In genomic region chr16:68290455-68290854, GRCh38 we compare ENCODE assay signal across 11 cellular contexts. TPM values are rescaled to one million over a fixed set of nuclear protein-coding genes. Genes with fewer than 3 reads are reported as not detected.
A peak's percentile ranks its signal among the peaks of the same experiment; 100 is the strongest.
DNase-seq lines count a peak whose midpoint lies in the region; ATAC-seq and TF ChIP-seq lines count a peak whose summit lies in the region.
"Had no signal": no experiment of that assay in that cellular context is flagged by ENCODE, and none has a peak within 500 bp of the region (broad histone marks: within the 10 kb centered on the region; RNA-seq: fewer than 3 reads in every experiment).

No MANE protein-coding gene starts in this region.

- no peak for TF ChIP-seq CTCF in heart left ventricle (IDR thresholded peaks at IDR 0.05)
- TF ChIP-seq CTCF in upper lobe of right lung (IDR thresholded peaks at IDR 0.05), result no peak

- H3K4me3 ChIP-seq in heart left ventricle (no peak overlapping the region), upper lobe of right lung (no peak overlapping the region)
- peak overlapping the region; percentile 2 for H3K4me3 ChIP-seq in naive thymus-derived CD4-positive, alpha-beta T cell (ENCODE audit: low read length)
- H3K4me3 ChIP-seq: pancreas had no signal

- POLR2A ChIA-PET in naive thymus-derived CD4-positive, alpha-beta T cell (lab: Charles Lee), result interaction anchor here (1.3 to 13.7 kb wide), 4 partner anchors 9 to 45 kb away, joined by 3 to 531 read pairs (median 66); partner anchors contain the start of genes PLA2G15, PRMT7, SLC7A6 and SLC7A6OS

- H3K9me3 ChIP-seq in heart left ventricle, result no peaks in the 10 kb centered on the region
- no peaks in the 10 kb centered on the region for H3K9me3 ChIP-seq in naive thymus-derived CD4-positive, alpha-beta T cell (ENCODE audit: control insufficient read depth in 2 of 3, low read length in 3 of 3)
- H3K9me3 ChIP-seq in upper lobe of right lung, result no peaks in the 10 kb centered on the region
- H3K9me3 ChIP-seq: pancreas had no signal

- H3K9me3 Mint-ChIP-seq in activated T-helper 2 cell treated with anti-CD3 and anti-CD28 coated beads, Interferon-gamma antibody, Interleukin-2, Interleukin-4, amounts not matched to agents 10 μg/mL and 5 μg/mL and 100 μg/mL, durations not matched to agents 14 hours and 24 hours and 36 hours, result no peaks in the 10 kb centered on the region
- peaks cover 0 to 4% (median 0%) of the 10 kb centered on the region in 11 donors for H3K9me3 Mint-ChIP-seq in naive thymus-derived CD4-positive, alpha-beta T cell

- H3K4me3 Mint-ChIP-seq in activated T-helper 2 cell treated with anti-CD3 and anti-CD28 coated beads, Interferon-gamma antibody, Interleukin-2, Interleukin-4, amounts not matched to agents 10 μg/mL and 5 μg/mL and 100 μg/mL, durations not matched to agents 14 hours and 24 hours and 36 hours (ENCODE audit: low read depth), result peak overlapping the region; percentile 45
- H3K4me3 Mint-ChIP-seq in naive thymus-derived CD4-positive, alpha-beta T cell, result peak overlapping the region; percentile 43 to 87 (median 74)

- CTCF ChIA-PET in naive thymus-derived CD4-positive, alpha-beta T cell (lab: Charles Lee), result interaction anchor here (0.5 to 27.4 kb wide), 5 partner anchors 10 to 29 kb away, joined by 3 to 317 read pairs (median 4); partner anchors contain the start of genes PRMT7, SLC7A6 and SLC7A6OS

- H3K27ac Mint-ChIP-seq in activated T-helper 2 cell treated with anti-CD3 and anti-CD28 coated beads, Interferon-gamma antibody, Interleukin-2, Interleukin-4, amounts not matched to agents 10 μg/mL and 5 μg/mL and 100 μg/mL, durations not matched to agents 14 hours and 24 hours and 36 hours, result peak overlapping the region; percentile 94
- H3K27ac Mint-ChIP-seq in naive thymus-derived CD4-positive, alpha-beta T cell, result peak overlapping the region; percentile 84 to 95 (median 90)

- H3K4me1 ChIP-seq in heart left ventricle, result peaks cover 23 to 68% (median 53%) of the 10 kb centered on the region in 12 donors
- peaks cover 69 to 77% of the 10 kb centered on the region in 2 donors for H3K4me1 ChIP-seq in naive thymus-derived CD4-positive, alpha-beta T cell (ENCODE audit: control insufficient read depth in 2 of 2, insufficient read depth in 2 of 2, low read length in 2 of 2)
- peaks cover 47% of the 10 kb centered on the region for H3K4me1 ChIP-seq in upper lobe of right lung
- H3K4me1 ChIP-seq: pancreas had no signal

- peaks cover 66% of the 10 kb centered on the region for H3K4me1 Mint-ChIP-seq in activated T-helper 2 cell treated with anti-CD3 and anti-CD28 coated beads, Interferon-gamma antibody, Interleukin-2, Interleukin-4, amounts not matched to agents 10 μg/mL and 5 μg/mL and 100 μg/mL, durations not matched to agents 14 hours and 24 hours and 36 hours (ENCODE audit: low read depth)
- H3K4me1 Mint-ChIP-seq in naive thymus-derived CD4-positive, alpha-beta T cell, result peaks cover 66 to 96% (median 85%) of the 10 kb centered on the region in 7 donors

- peak overlapping the region; percentile 34 to 95 (median 79) for H3K27ac ChIP-seq in heart left ventricle
- peak overlapping the region; percentile 68 for H3K27ac ChIP-seq in naive thymus-derived CD4-positive, alpha-beta T cell (ENCODE audit: low read depth, low read length)
- H3K27ac ChIP-seq in upper lobe of right lung, result peak overlapping the region; percentile 59
- H3K27ac ChIP-seq: pancreas had no signal

- ATAC-seq in heart left ventricle (no peak), left ventricle myocardium superior (no peak), upper lobe of right lung (no peak)
- no peak for ATAC-seq in naive thymus-derived CD4-positive, alpha-beta T cell

- H3K36me3 ChIP-seq in heart left ventricle, result peaks cover 0 to 81% (median 59%) of the 10 kb centered on the region in 9 donors
- peaks cover 5 to 51% (median 12%) of the 10 kb centered on the region in 3 experiments for H3K36me3 ChIP-seq in naive thymus-derived CD4-positive, alpha-beta T cell (ENCODE audit: control insufficient read depth in 2 of 3, insufficient read depth in 3 of 3, low read length in 3 of 3)
- peaks cover 56% of the 10 kb centered on the region for H3K36me3 ChIP-seq in upper lobe of right lung
- H3K36me3 ChIP-seq: pancreas had no signal

- H3K27me3 ChIP-seq in heart left ventricle (no peaks in the 10 kb centered on the region), upper lobe of right lung (no peaks in the 10 kb centered on the region)
- H3K27me3 ChIP-seq in naive thymus-derived CD4-positive, alpha-beta T cell (ENCODE audit: control insufficient read depth in 2 of 2, insufficient read depth in 2 of 2, low read length in 2 of 2), result no peaks in the 10 kb centered on the region
- H3K27me3 ChIP-seq: pancreas had no signal

- TF ChIP-seq POLR2A in heart left ventricle (IDR thresholded peaks at IDR 0.05), result no peak

- H3K36me3 Mint-ChIP-seq in activated T-helper 2 cell treated with anti-CD3 and anti-CD28 coated beads, Interferon-gamma antibody, Interleukin-2, Interleukin-4, amounts not matched to agents 10 μg/mL and 5 μg/mL and 100 μg/mL, durations not matched to agents 14 hours and 24 hours and 36 hours (ENCODE audit: low read depth), result peaks cover 82% of the 10 kb centered on the region
- H3K36me3 Mint-ChIP-seq in naive thymus-derived CD4-positive, alpha-beta T cell, result peaks cover 15 to 56% (median 47%) of the 10 kb centered on the region in 5 donors

- DNase-seq in heart left ventricle, result no peak
- DNase-seq in left ventricle myocardium superior, result no peak
- DNase-seq in activated T-helper 2 cell treated with anti-CD3 and anti-CD28 coated beads, Interferon-gamma antibody, Interleukin-2, Interleukin-4, amounts not matched to agents 10 μg/mL and 5 μg/mL and 100 μg/mL, durations not matched to agents 14 hours and 24 hours and 36 hours (ENCODE audit: low spot score), result no peak
- DNase-seq in naive thymus-derived CD4-positive, alpha-beta T cell, result no peak
- no peak for DNase-seq in upper lobe of right lung
- no peak for DNase-seq in T1000 (lab: John Stamatoyannopoulos, UW)
- no peak for DNase-seq in cerebellum (ENCODE audit: low spot score)
- DNase-seq in stimulated activated CD4-positive, alpha-beta T cell treated with anti-CD3 and anti-CD28 coated beads, Interleukin-1b, Interleukin-23, amount 100 ng/mL, for 48 hours, result no peak
- DNase-seq: MM.1S, pancreas, SIG-M5 had no signal

- WGBS in heart left ventricle, 4 donors, result 65 to 71% (median 68%) methylated on average over 5 to 7 of the region's 7 CpGs

- intact Hi-C loops in heart left ventricle (cut with DNase I) (no loop called here), left ventricle myocardium superior (cut with micrococcal nuclease) (no loop called here), upper lobe of right lung (cut with DNase I) (no loop called here)
- intact Hi-C loops in activated T-helper 2 cell treated with anti-CD3 and anti-CD28 coated beads, Interferon-gamma antibody, Interleukin-2, Interleukin-4, amounts not matched to agents 10 μg/mL and 5 μg/mL and 100 μg/mL, durations not matched to agents 14 hours and 24 hours and 36 hours (cut with micrococcal nuclease), result no loop called here
- intact Hi-C loops in naive thymus-derived CD4-positive, alpha-beta T cell (cut with micrococcal nuclease), result loop anchor here in 1 of 2 donors (5.0 kb wide), 1 partner anchor 37 kb away; no protein-coding TSS in a partner anchor

- no peaks in the 10 kb centered on the region for H3K27me3 Mint-ChIP-seq in activated T-helper 2 cell treated with anti-CD3 and anti-CD28 coated beads, Interferon-gamma antibody, Interleukin-2, Interleukin-4, amounts not matched to agents 10 μg/mL and 5 μg/mL and 100 μg/mL, durations not matched to agents 14 hours and 24 hours and 36 hours (ENCODE audit: low read depth)
- H3K27me3 Mint-ChIP-seq in naive thymus-derived CD4-positive, alpha-beta T cell, result no peaks in the 10 kb centered on the region

RNA-seq across cellular contexts. Expression of gene SLC7A6OS, which starts 20.3 kb away (rescaled TPM):
- total RNA-seq in heart left ventricle, result 10 to 100 TPM in 6 of 9 donors, 1 to 10 TPM in 3; 8.1 to 16.2 (median 11.2) TPM
- polyA plus RNA-seq in heart left ventricle, result 1 to 10 TPM; 9.6 to 9.9 TPM
- 14.2 TPM for total RNA-seq in left ventricle myocardium superior
- 24.7 and 26.7 TPM in 2 replicates for total RNA-seq in activated T-helper 2 cell treated with anti-CD3 and anti-CD28 coated beads, Interferon-gamma antibody, Interleukin-2, Interleukin-4, amounts not matched to agents 10 μg/mL and 5 μg/mL and 100 μg/mL, durations not matched to agents 14 hours and 24 hours and 36 hours
- total RNA-seq in naive thymus-derived CD4-positive, alpha-beta T cell, result 10 to 100 TPM; 31.4 to 50.3 (median 34.8) TPM
- polyA plus RNA-seq in naive thymus-derived CD4-positive, alpha-beta T cell, result 10 to 100 TPM; 22.1 to 35.6 TPM
- total RNA-seq in upper lobe of right lung, result 18.8 TPM
- 18.6 TPM for total RNA-seq in cerebellum

RNA-seq across cellular contexts. Expression of gene PRMT7, which starts 20.4 kb away (rescaled TPM):
- total RNA-seq in heart left ventricle (10 to 100 TPM; 21.9 to 34.0 (median 30.7) TPM), left ventricle myocardium superior (30.9 TPM), upper lobe of right lung (30.0 TPM), cerebellum (50.8 TPM)
- polyA plus RNA-seq in heart left ventricle, result 10 to 100 TPM; 21.0 to 37.4 TPM
- 80.5 and 90.7 TPM in 2 replicates for total RNA-seq in activated T-helper 2 cell treated with anti-CD3 and anti-CD28 coated beads, Interferon-gamma antibody, Interleukin-2, Interleukin-4, amounts not matched to agents 10 μg/mL and 5 μg/mL and 100 μg/mL, durations not matched to agents 14 hours and 24 hours and 36 hours
- 10 to 100 TPM; 60.8 to 95.1 (median 89.4) TPM for total RNA-seq in naive thymus-derived CD4-positive, alpha-beta T cell
- 10 to 100 TPM; 42.5 to 47.6 TPM for polyA plus RNA-seq in naive thymus-derived CD4-positive, alpha-beta T cell

RNA-seq across cellular contexts. Expression of gene SLC7A6, which starts 26.1 kb away (rescaled TPM):
- total RNA-seq in heart left ventricle, result 10 to 100 TPM; 32.7 to 76.0 (median 45.1) TPM
- 10 to 100 TPM; 45.6 to 50.5 TPM for polyA plus RNA-seq in heart left ventricle
- 38.2 TPM for total RNA-seq in left ventricle myocardium superior
- 107 and 108 TPM in 2 replicates for total RNA-seq in activated T-helper 2 cell treated with anti-CD3 and anti-CD28 coated beads, Interferon-gamma antibody, Interleukin-2, Interleukin-4, amounts not matched to agents 10 μg/mL and 5 μg/mL and 100 μg/mL, durations not matched to agents 14 hours and 24 hours and 36 hours
- total RNA-seq in naive thymus-derived CD4-positive, alpha-beta T cell, result 100 to 1,000 TPM; 112 to 248 (median 207) TPM
- 10 to 100 TPM; 29.3 to 31.1 TPM for polyA plus RNA-seq in naive thymus-derived CD4-positive, alpha-beta T cell
- 61.9 TPM for total RNA-seq in upper lobe of right lung
- 26.7 TPM for total RNA-seq in cerebellum

RNA-seq across cellular contexts. Expression of gene PLA2G15, which starts 45.3 kb away (rescaled TPM):
- total RNA-seq in heart left ventricle (10 to 100 TPM; 27.3 to 68.0 (median 45.4) TPM), left ventricle myocardium superior (33.8 TPM), upper lobe of right lung (30.4 TPM), cerebellum (13.2 TPM)
- 10 to 100 TPM; 25.8 to 66.6 TPM for polyA plus RNA-seq in heart left ventricle
- total RNA-seq in activated T-helper 2 cell treated with anti-CD3 and anti-CD28 coated beads, Interferon-gamma antibody, Interleukin-2, Interleukin-4, amounts not matched to agents 10 μg/mL and 5 μg/mL and 100 μg/mL, durations not matched to agents 14 hours and 24 hours and 36 hours, result 9.0 and 10.3 TPM in 2 replicates
- total RNA-seq in naive thymus-derived CD4-positive, alpha-beta T cell, result 10 to 100 TPM in 2 of 5 experiments, 1 to 10 TPM in 3; 8.5 to 16.8 (median 9.9) TPM
- 10 to 100 TPM in 1 of 2 donors, 1 to 10 TPM in 1; 6.8 to 15.6 TPM for polyA plus RNA-seq in naive thymus-derived CD4-positive, alpha-beta T cell

RNA-seq across cellular contexts. Expression of gene ESRP2, which starts 54.5 kb away (rescaled TPM):
- total RNA-seq in heart left ventricle (1 to 10 TPM in 2 of 9 donors, under 1 TPM in 6, not detected in 1; 0.15 to 1.9 (median 0.63) TPM), left ventricle myocardium superior (0.87 TPM), upper lobe of right lung (61.0 TPM), cerebellum (not detected)
- polyA plus RNA-seq in heart left ventricle, result under 1 TPM; 0.30 to 0.33 TPM
- 0.23 and 0.34 TPM in 2 replicates for total RNA-seq in activated T-helper 2 cell treated with anti-CD3 and anti-CD28 coated beads, Interferon-gamma antibody, Interleukin-2, Interleukin-4, amounts not matched to agents 10 μg/mL and 5 μg/mL and 100 μg/mL, durations not matched to agents 14 hours and 24 hours and 36 hours
- not detected for total RNA-seq in naive thymus-derived CD4-positive, alpha-beta T cell
- under 1 TPM; 0.11 to 0.29 TPM for polyA plus RNA-seq in naive thymus-derived CD4-positive, alpha-beta T cell
